ENCODE assay signal across 24 cellular contexts in genomic region chr1:231774719-231775322, GRCh38.
DNase-seq lines count a peak whose midpoint lies in the region; ATAC-seq and TF ChIP-seq lines count a peak whose summit lies in the region.
"Had no signal": no experiment of that assay in that cellular context is flagged by ENCODE, and none has a peak within 500 bp of the region (broad histone marks: within the 10 kb centered on the region; RNA-seq: fewer than 3 reads in every experiment).

No MANE protein-coding gene starts in this region.

- ATAC-seq in activated CD4-positive, CD25-positive, alpha-beta regulatory T cell treated with anti-CD3 and anti-CD28 coated beads, Interleukin-2, amount 50 U/mL, for 24 hours: no peak
- ATAC-seq: activated naive CD4-positive, alpha-beta T cell treated with anti-CD3 and anti-CD28 coated beads, Interleukin-2, amount 50 U/mL, for 72 hours had no signal

- TF ChIP-seq CTCF in AG10803 (conservative IDR thresholded peaks at IDR 0.05; ENCODE audit: low read length) (no peak), NB4 (IDR thresholded peaks at IDR 0.05; ENCODE audit: low read depth, low read length) (no peak)

- no peak for TF ChIP-seq POLR2A in NB4 (IDR thresholded peaks at IDR 0.05; ENCODE audit: extremely low read depth, insufficient read length)

- H3K27ac ChIP-seq in angular gyrus (ENCODE audit: low read depth, low read length): peak overlapping the region; percentile 39
- H3K27ac ChIP-seq: esophagus squamous epithelium, thoracic aorta had no signal

- H3K4me3 ChIP-seq in AG10803 (ENCODE audit: low read length): no peak overlapping the region
- no peak overlapping the region for H3K4me3 ChIP-seq in NB4 (ENCODE audit: low read depth, low read length)
- H3K4me3 ChIP-seq: esophagus squamous epithelium, thoracic aorta had no signal

- DNase-seq in AG10803 (ENCODE audit: low read depth) (peak; percentile 53), NB4 (ENCODE audit: low read depth) (peak; percentile 71), medulla oblongata (ENCODE audit: extremely low spot score) (peak; percentile 44), cortex of kidney (lab: John Stamatoyannopoulos, UW) (no peak), SK-N-DZ (ENCODE audit: low spot score) (no peak)
- DNase-seq in activated CD4-positive, alpha-beta T cell treated with anti-CD3 and anti-CD28 coated beads, Interleukin-2, amount 50 U/mL, for 4 hours: no peak
- DNase-seq: activated CD4-positive, alpha-beta T cell treated with anti-CD3 and anti-CD28 coated beads for 4 hours; BE2C; Caco-2; cerebellar nuclear complex; DND-41; effector memory CD4-positive, alpha-beta T cell; esophagus squamous epithelium; HFFc6; NCI-H1436 treated with DMSO at 0.1 percent for 48 hours; NCI-H524; NK-92 treated with Interleukin-12 subunit alpha and Interleukin-12 subunit beta, amount 100 ng/mL, for 24 hours; RPMI8226; stimulated activated CD4-positive, alpha-beta T cell treated with anti-CD3 and anti-CD28 coated beads, Interleukin-2, amount 100 ng/mL, for 48 hours; stimulated activated naive CD4-positive, alpha-beta T cell treated with Interleukin-2 at 50 U/mL for 16 hours had no signal

Comparison
In these comparisons a context has a peak if more than half of its experiments do, and no peak if none do; other contexts are left out.
1. DNase-seq: peak in AG10803 (single experiment), NB4 (single experiment) and medulla oblongata (single experiment); none in cortex of kidney (single experiment), activated CD4-positive, alpha-beta T cell treated with anti-CD3 and anti-CD28 coated beads, Interleukin-2, amount 50 U/mL, for 4 hours (0 of 2) and SK-N-DZ (single experiment).